ENCODE assay signal across 15 cellular contexts in the genomic region with DNA sequence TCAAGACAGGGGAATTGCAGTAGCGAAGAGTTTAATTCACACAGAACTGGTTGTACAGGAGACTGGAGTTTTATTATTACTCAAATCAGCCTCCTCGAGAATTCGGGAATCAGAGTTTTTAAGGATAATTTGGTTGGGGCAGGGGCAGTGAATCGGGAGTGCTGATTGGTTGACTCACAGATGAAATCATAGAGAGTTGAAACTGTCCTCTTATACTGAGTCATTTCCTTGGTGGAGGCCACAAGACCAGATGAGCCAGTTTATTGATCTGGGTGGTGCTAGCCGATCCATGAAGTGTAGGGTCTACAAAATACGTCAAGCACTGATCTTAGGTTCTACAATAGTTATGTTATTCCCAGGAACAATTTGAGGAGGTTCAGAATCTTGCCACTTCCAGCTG. TPM values are rescaled to one million over a fixed set of nuclear protein-coding genes. Genes with fewer than 3 reads are reported as not detected.
A peak's percentile ranks its signal among the peaks of the same experiment; 100 is the strongest.
DNase-seq lines count a peak whose midpoint lies in the region; ATAC-seq, FAIRE-seq and TF ChIP-seq lines count a peak whose summit lies in the region.
"Had no signal": no experiment of that assay in that cellular context is flagged by ENCODE, and none has a peak within 500 bp of the region (broad histone marks: within the 10 kb centered on the region; RNA-seq: fewer than 3 reads in every experiment).

No MANE protein-coding gene starts in this region.

- no peak overlapping the region for H3K27ac Mint-ChIP-seq in mesothelial cell of epicardium
- H3K27ac Mint-ChIP-seq: CD8-positive, alpha-beta T cell had no signal

- H3K4me1 ChIP-seq in left lung = peaks cover 4 to 9% of the 10 kb centered on the region in 2 donors
- peaks cover 0 to 6% (median 2%) of the 10 kb centered on the region in 4 donors for H3K4me1 ChIP-seq in sigmoid colon

- H3K27me3 Mint-ChIP-seq in mesothelial cell of epicardium (ENCODE audit: low read depth) = no peaks in the 10 kb centered on the region

- no peaks in the 10 kb centered on the region for H3K27me3 ChIP-seq in bronchial epithelial cell (ENCODE audit: control insufficient read depth, insufficient read depth, low read length)
- no peaks in the 10 kb centered on the region for H3K27me3 ChIP-seq in left lung
- no peaks in the 10 kb centered on the region for H3K27me3 ChIP-seq in sigmoid colon
- H3K27me3 ChIP-seq: heart left ventricle, ovary had no signal

- H3K36me3 ChIP-seq in bronchial epithelial cell (ENCODE audit: control insufficient read depth, insufficient read depth, low read length) (no peaks in the 10 kb centered on the region), left lung (no peaks in the 10 kb centered on the region), sigmoid colon (no peaks in the 10 kb centered on the region)
- H3K36me3 ChIP-seq: heart left ventricle, ovary, stomach had no signal

- TF ChIP-seq POLR2A in GM12891 (IDR thresholded peaks at IDR 0.05; ENCODE audit: low read depth, low read length) = no peak
- no peak for TF ChIP-seq POLR2A in sigmoid colon (IDR thresholded peaks at IDR 0.05)

- no peak overlapping the region for H3K4me3 ChIP-seq in bronchial epithelial cell (ENCODE audit: low read depth, low read length)
- no peak overlapping the region for H3K4me3 ChIP-seq in left lung
- H3K4me3 ChIP-seq in sigmoid colon = no peak overlapping the region
- H3K4me3 ChIP-seq: heart left ventricle, lung, ovary, stomach had no signal

- H3K27ac ChIP-seq in left lung (no peak overlapping the region), sigmoid colon (no peak overlapping the region)
- H3K27ac ChIP-seq: heart left ventricle, ovary, stomach had no signal

- TF ChIP-seq CTCF in bronchial epithelial cell (IDR thresholded peaks at IDR 0.05; ENCODE audit: insufficient read depth, low read length, severe bottlenecking) = no peak
- no peak for TF ChIP-seq CTCF in mesothelial cell of epicardium (IDR thresholded peaks at IDR 0.05; ENCODE audit: unreplicated experiment)
- no peak for TF ChIP-seq CTCF in left lung (IDR thresholded peaks at IDR 0.05)
- no peak for TF ChIP-seq CTCF in sigmoid colon (IDR thresholded peaks at IDR 0.05)

- H3K9me3 ChIP-seq in left lung (no peaks in the 10 kb centered on the region), sigmoid colon (no peaks in the 10 kb centered on the region)
- H3K9me3 ChIP-seq: heart left ventricle, ovary, stomach had no signal

- no peaks in the 10 kb centered on the region for H3K36me3 Mint-ChIP-seq in mesothelial cell of epicardium

- peak; percentile 29 for ATAC-seq in GM19035 (IDR thresholded peaks at IDR 0.05; ENCODE audit: unreplicated experiment)
- no peak for ATAC-seq in HG02623 (IDR thresholded peaks at IDR 0.05; ENCODE audit: unreplicated experiment)
- ATAC-seq in left lung = no peak
- ATAC-seq: CD8-positive, alpha-beta T cell; heart left ventricle had no signal

- no peak overlapping the region for H3K4me3 Mint-ChIP-seq in mesothelial cell of epicardium
- H3K4me3 Mint-ChIP-seq: CD8-positive, alpha-beta T cell had no signal

- no peaks in the 10 kb centered on the region for H3K9me3 Mint-ChIP-seq in mesothelial cell of epicardium
- H3K9me3 Mint-ChIP-seq: CD8-positive, alpha-beta T cell had no signal

- DNase-seq in GM12891 (ENCODE audit: insufficient read length, low spot score) (no peak), HT-29 (ENCODE audit: low spot score) (peak; percentile 78), bronchial epithelial cell (ENCODE audit: low read depth) (peak; percentile 69), mesothelial cell of epicardium (ENCODE audit: low spot score in 2 of 2, unreplicated experiment in 2 of 2) (no peak), left lung (no peak), sigmoid colon (no peak)
- DNase-seq: anterior cingulate cortex; CD8-positive, alpha-beta T cell; heart left ventricle; NCI-H82; ovary; stomach had no signal

- TF ChIP-seq EP300 in sigmoid colon (IDR thresholded peaks at IDR 0.05) = no peak

- peaks cover 11% of the 10 kb centered on the region for H3K4me1 Mint-ChIP-seq in mesothelial cell of epicardium

- peak; percentile 40 for FAIRE-seq in GM12891 (lab: Jason Lieb, UNC)
- no peak for FAIRE-seq in bronchial epithelial cell (lab: Jason Lieb, UNC)

- 83 to 84% methylated on average over 6 of the region's 6 CpGs for WGBS in sigmoid colon, 2 donors

- intact Hi-C loops in left lung (cut with DNase I) = no loop called here
- intact Hi-C loops in sigmoid colon (cut with DNase I) = no loop called here

TF ChIP-seq in GM12891, 5 proteins besides CTCF, POLR2A, EP300 and RAD21:
- TF ChIP-seq PAX5 (IDR thresholded peaks at IDR 0.05; ENCODE audit: insufficient read depth, low read length, severe bottlenecking) (no peak), TAF1 (IDR thresholded peaks at IDR 0.05; ENCODE audit: low read depth, low read length) (no peak), SPI1 (IDR thresholded peaks at IDR 0.05; ENCODE audit: low read depth, low read length) (no peak), POU2F2 (IDR thresholded peaks at IDR 0.05; ENCODE audit: low read depth, low read length) (no peak), POLR2AphosphoS5 (IDR thresholded peaks at IDR 0.05; ENCODE audit: low read depth, low read length) (no peak)
TF ChIP-seq in GM12891: peak in this region for 0.

RNA-seq across cellular contexts. Expression of gene ZNF770, which starts 5.3 kb away (rescaled TPM):
- polyA plus RNA-seq in GM12891 (2012; ENCODE audit: low read depth, missing spikeins) = 7.4 TPM
- total RNA-seq in HT-29 (2014; rRNA removed; shearing (Covaris generic)) = 10.1 and 10.5 TPM in 2 replicates
- total RNA-seq in bronchial epithelial cell = 59.0 and 76.2 TPM in 2 replicates
- 76.3 to 77.8 TPM (median 76.8 TPM) in 3 replicates for total RNA-seq in mesothelial cell of epicardium
- 10 to 100 TPM; 25.4 to 36.7 TPM for total RNA-seq in left lung
- 10 to 100 TPM; 15.9 to 21.4 (median 19.1) TPM for total RNA-seq in sigmoid colon
- 10 to 100 TPM in 1 of 3 donors, 1 to 10 TPM in 2; 4.8 to 10.7 (median 6.2) TPM for polyA plus RNA-seq in sigmoid colon

RNA-seq across cellular contexts. Expression of gene AQR, which starts 23.9 kb away (rescaled TPM):
- polyA plus RNA-seq in GM12891 (2012; ENCODE audit: low read depth, missing spikeins) = 11.7 TPM
- total RNA-seq in HT-29 (2014; rRNA removed; shearing (Covaris generic)) = 18.0 and 20.0 TPM in 2 replicates
- total RNA-seq in bronchial epithelial cell = 14.6 and 14.7 TPM in 2 replicates
- total RNA-seq in mesothelial cell of epicardium = 38.5 to 46.2 TPM (median 41.7 TPM) in 3 replicates
- 10 to 100 TPM; 26.1 to 30.3 TPM for total RNA-seq in left lung
- 10 to 100 TPM; 17.4 to 24.2 (median 21.6) TPM for total RNA-seq in sigmoid colon
- 1 to 10 TPM; 3.7 to 9.6 (median 4.8) TPM for polyA plus RNA-seq in sigmoid colon

Comparison
In these comparisons a context has a peak if more than half of its experiments do, and no peak if none do; other contexts are left out.
1. DNase-seq: peak in HT-29 (single experiment) and bronchial epithelial cell (single experiment); none in GM12891 (single experiment), mesothelial cell of epicardium (0 of 2), left lung (0 of 2) and sigmoid colon (single experiment).